ENCODE assay signal across 21 cellular contexts in genomic region chrX:130531066-130531465, GRCh38.
"Had no signal": no experiment of that assay in that cellular context is flagged by ENCODE, and none has a peak within 500 bp of the region (broad histone marks: within the 10 kb centered on the region; RNA-seq: fewer than 3 reads in every experiment).

No MANE protein-coding gene starts in this region.

- H3K27ac ChIP-seq: left lung, lower lobe of right lung, neural progenitor cell, ovary, skin epidermis, tibial nerve, uterus had no signal

- H3K4me2 ChIP-seq: neural progenitor cell had no signal

- H2AFZ ChIP-seq: neural progenitor cell had no signal

- H3K4me1 ChIP-seq: left lung, lower lobe of right lung, neural progenitor cell, tibial nerve, uterus had no signal

- H3K4me3 ChIP-seq: left lung, lower lobe of right lung, neural progenitor cell, ovary, skin epidermis, tibial nerve, uterus had no signal

- H3K9me3 ChIP-seq: left lung, lower lobe of right lung, ovary, tibial nerve, uterus had no signal

- H3K9ac ChIP-seq: neural progenitor cell had no signal

- ATAC-seq: left colon; left lung; lower lobe of right lung; naive thymus-derived CD8-positive, alpha-beta T cell; right cardiac atrium; sciatic nerve; stimulated activated naive B cell treated with anti-CD40 and anti-IgM and Interleukin-4, amounts not matched to agents 10 μg/mL and 1 μg/mL and 100 μg/mL, for 72 hours had no signal

- H3K36me3 ChIP-seq: left lung, lower lobe of right lung, neural progenitor cell, ovary, tibial nerve, uterus had no signal

- H3K27me3 ChIP-seq: left lung, neural progenitor cell, ovary, tibial nerve, uterus had no signal

- DNase-seq: immature natural killer cell; kidney; left colon; left lung; lower lobe of right lung; mammary epithelial cell; mesenchymal stem cell; naive thymus-derived CD8-positive, alpha-beta T cell; ovary; retina; right cardiac atrium; stimulated activated CD4-positive, alpha-beta T cell treated with anti-CD3 and anti-CD28 coated beads, Interleukin-12 subunit alpha, Interleukin-12 subunit beta, amount 100 ng/mL, for 4 hours; stimulated activated CD4-positive, alpha-beta T cell treated with anti-CD3 and anti-CD28 coated beads, Interleukin-15, amount 100 ng/mL, for 24 hours; stimulated activated CD4-positive, alpha-beta T cell treated with anti-CD3 and anti-CD28 coated beads, Interleukin-2, amount 100 ng/mL, for 24 hours; stimulated activated CD4-positive, alpha-beta T cell treated with anti-CD3 and anti-CD28 coated beads, Interleukin-4, amount 100 ng/mL, for 1 hour; stimulated activated naive B cell treated with anti-CD40 and anti-IgM and Interleukin-4, amounts not matched to agents 10 μg/mL and 1 μg/mL and 100 μg/mL, for 72 hours; uterus had no signal
